Comparison of ENCODE assay signal across 8 cellular contexts in the genomic region with DNA sequence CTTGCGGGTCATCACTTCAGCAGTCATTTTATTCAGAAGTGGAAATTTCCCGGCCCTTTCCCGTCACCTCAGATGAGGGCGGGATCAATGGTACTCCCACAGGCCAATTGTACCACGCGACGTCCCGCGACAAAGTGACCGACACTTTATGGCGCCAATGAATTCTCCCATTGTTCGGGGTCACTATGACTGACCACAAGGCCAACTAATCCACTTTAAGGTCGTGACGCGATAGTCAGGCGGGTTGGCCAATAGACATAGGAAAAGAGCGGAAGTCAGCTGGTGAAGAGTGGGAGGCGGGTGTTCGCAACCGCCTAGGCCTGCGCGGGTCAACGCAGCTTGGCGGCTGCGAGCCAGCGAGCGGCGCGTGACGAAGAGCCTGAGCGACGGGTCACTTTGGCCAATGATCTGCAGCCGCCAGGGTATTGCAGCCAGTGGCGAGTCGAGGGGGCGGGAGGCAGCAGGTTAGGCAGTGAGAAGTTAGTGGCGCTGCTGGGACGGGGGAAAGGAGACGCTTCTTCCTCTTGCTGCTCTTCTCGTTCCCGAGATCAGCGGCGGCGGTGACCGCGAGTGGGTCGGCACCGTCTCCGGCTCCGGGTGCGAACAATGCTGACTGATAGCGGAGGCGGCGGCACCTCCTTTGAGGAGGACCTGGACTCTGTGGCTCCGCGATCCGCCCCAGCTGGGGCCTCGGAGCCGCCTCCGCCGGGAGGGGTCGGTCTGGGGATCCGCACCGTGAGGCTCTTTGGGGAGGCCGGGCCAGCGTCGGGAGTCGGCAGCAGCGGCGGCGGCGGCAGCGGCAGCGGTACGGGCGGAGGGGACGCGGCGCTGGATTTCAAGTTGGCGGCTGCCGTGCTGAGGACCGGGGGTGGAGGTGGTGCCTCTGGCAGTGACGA. TPM values are rescaled to one million over a fixed set of nuclear protein-coding genes. Genes with fewer than 3 reads are reported as not detected.
DNase-seq lines count a peak whose midpoint lies in the region; ATAC-seq, FAIRE-seq and TF ChIP-seq lines count a peak whose summit lies in the region.

A gene with protein sequence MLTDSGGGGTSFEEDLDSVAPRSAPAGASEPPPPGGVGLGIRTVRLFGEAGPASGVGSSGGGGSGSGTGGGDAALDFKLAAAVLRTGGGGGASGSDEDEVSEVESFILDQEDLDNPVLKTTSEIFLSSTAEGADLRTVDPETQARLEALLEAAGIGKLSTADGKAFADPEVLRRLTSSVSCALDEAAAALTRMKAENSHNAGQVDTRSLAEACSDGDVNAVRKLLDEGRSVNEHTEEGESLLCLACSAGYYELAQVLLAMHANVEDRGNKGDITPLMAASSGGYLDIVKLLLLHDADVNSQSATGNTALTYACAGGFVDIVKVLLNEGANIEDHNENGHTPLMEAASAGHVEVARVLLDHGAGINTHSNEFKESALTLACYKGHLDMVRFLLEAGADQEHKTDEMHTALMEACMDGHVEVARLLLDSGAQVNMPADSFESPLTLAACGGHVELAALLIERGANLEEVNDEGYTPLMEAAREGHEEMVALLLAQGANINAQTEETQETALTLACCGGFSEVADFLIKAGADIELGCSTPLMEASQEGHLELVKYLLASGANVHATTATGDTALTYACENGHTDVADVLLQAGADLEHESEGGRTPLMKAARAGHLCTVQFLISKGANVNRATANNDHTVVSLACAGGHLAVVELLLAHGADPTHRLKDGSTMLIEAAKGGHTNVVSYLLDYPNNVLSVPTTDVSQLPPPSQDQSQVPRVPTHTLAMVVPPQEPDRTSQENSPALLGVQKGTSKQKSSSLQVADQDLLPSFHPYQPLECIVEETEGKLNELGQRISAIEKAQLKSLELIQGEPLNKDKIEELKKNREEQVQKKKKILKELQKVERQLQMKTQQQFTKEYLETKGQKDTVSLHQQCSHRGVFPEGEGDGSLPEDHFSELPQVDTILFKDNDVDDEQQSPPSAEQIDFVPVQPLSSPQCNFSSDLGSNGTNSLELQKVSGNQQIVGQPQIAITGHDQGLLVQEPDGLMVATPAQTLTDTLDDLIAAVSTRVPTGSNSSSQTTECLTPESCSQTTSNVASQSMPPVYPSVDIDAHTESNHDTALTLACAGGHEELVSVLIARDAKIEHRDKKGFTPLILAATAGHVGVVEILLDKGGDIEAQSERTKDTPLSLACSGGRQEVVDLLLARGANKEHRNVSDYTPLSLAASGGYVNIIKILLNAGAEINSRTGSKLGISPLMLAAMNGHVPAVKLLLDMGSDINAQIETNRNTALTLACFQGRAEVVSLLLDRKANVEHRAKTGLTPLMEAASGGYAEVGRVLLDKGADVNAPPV (N-terminal part only) (plus strand): TSS at position 472 of the 896 bp plus-strand sequence. CDS start 135 bp downstream, at position 607.

- TF ChIP-seq EP300 in upper lobe of left lung (IDR thresholded peaks at IDR 0.05) = no peak

- TF ChIP-seq CTCF in adrenal gland (IDR thresholded peaks at IDR 0.05) = no peak
- peak in 2 of 12 donors; percentile 3 to 24 for TF ChIP-seq CTCF in heart left ventricle (IDR thresholded peaks at IDR 0.05)
- peak in 3 of 6 experiments; percentile 18 to 43 (median 35) for TF ChIP-seq CTCF in upper lobe of left lung (IDR thresholded peaks at IDR 0.05)

- H3K27ac ChIP-seq in adrenal gland (peak within 1 kb of the TSS; percentile 93 to 99 (median 98)), heart left ventricle (peak within 1 kb of the TSS; percentile 80 to 98 (median 96)), upper lobe of left lung (peak within 1 kb of the TSS; percentile 97 to 98 (median 98))

- FAIRE-seq in GM12891 (lab: Jason Lieb, UNC) = peak; percentile 99

- POLR2A ChIA-PET in T-cell (lab: Charles Lee) = interaction anchor here (0.5 to 1.7 kb wide), 15 partner anchors 28 to 691 kb away, joined by 3 to 7 read pairs (median 3); a partner anchor contains a TSS

- intact Hi-C loops in adrenal gland (cut with DNase I) = no loop called here
- intact Hi-C loops in heart left ventricle (cut with DNase I) = loop anchor here in 5 of 10 donors (5.0 to 10.0 kb wide), 4 partner anchors 233 to 263 kb away; a partner anchor contains a TSS
- intact Hi-C loops in posterior cingulate gyrus (cut with DNase I) = loop anchor here (5.0 kb wide), 2 partner anchors 146 to 246 kb away; a partner anchor contains a TSS

- peaks cover 12% of the 10 kb centered on the region for H3K36me3 Mint-ChIP-seq in T-cell

- ATAC-seq in HG02840 (IDR thresholded peaks at IDR 0.05; ENCODE audit: low FRiP score, unreplicated experiment) (peak; percentile 89), T-cell (replicated peaks in 1 of 4) (peak; percentile 81 to 83 (median 82)), heart left ventricle (peak; percentile 92 to 97 (median 96)), upper lobe of left lung (ENCODE audit: low FRiP score in 2 of 2) (peak; percentile 94 to 97)

- H3K4me1 ChIP-seq in adrenal gland (replicated peaks in 1 of 2) (peaks cover 14 to 36% of the 10 kb centered on the region in 2 donors), heart left ventricle (peaks cover 12 to 42% (median 30%) of the 10 kb centered on the region in 12 donors), upper lobe of left lung (peaks cover 31 to 39% (median 33%) of the 10 kb centered on the region in 4 donors)

- 0 to 1% (median 0%) methylated on average over 28 to 83 of the region's 83 CpGs for WGBS in adrenal gland, 4 donors
- 0% methylated on average over 38 to 83 of the region's 83 CpGs for WGBS in heart left ventricle, 4 donors
- WGBS in upper lobe of left lung, 2 donors = 0% methylated on average over 25 to 62 of the region's 83 CpGs

- peak; percentile 88 for TF ChIP-seq POLR2A in GM12891 (IDR thresholded peaks at IDR 0.05; ENCODE audit: low read depth, low read length)
- peak; percentile 96 to 100 for TF ChIP-seq POLR2A in adrenal gland (IDR thresholded peaks at IDR 0.05)
- TF ChIP-seq POLR2A in heart left ventricle (IDR thresholded peaks at IDR 0.05) = peak; percentile 95 to 98
- peak in 3 of 4 donors; percentile 94 to 98 (median 98) for TF ChIP-seq POLR2A in upper lobe of left lung (IDR thresholded peaks at IDR 0.05)

- H3K4me3 ChIP-seq in adrenal gland = peak within 1 kb of the TSS; percentile 72 to 98 (median 92)
- peak within 1 kb of the TSS; percentile 68 to 100 (median 94) for H3K4me3 ChIP-seq in heart left ventricle
- peak within 1 kb of the TSS; percentile 82 to 97 (median 94) for H3K4me3 ChIP-seq in upper lobe of left lung

- H3K27ac Mint-ChIP-seq in T-cell = peak within 1 kb of the TSS; percentile 80 to 92

- H3K9me3 Mint-ChIP-seq in T-cell = no peaks in the 10 kb centered on the region

- H3K9me3 ChIP-seq in adrenal gland (replicated peaks in 1 of 3) = no peaks in the 10 kb centered on the region
- H3K9me3 ChIP-seq in heart left ventricle = no peaks in the 10 kb centered on the region
- no peaks in the 10 kb centered on the region for H3K9me3 ChIP-seq in upper lobe of left lung

- CTCF ChIA-PET in T-cell (lab: Charles Lee) = interaction anchor here in 1 of 2 donors (0.9 to 2.4 kb wide), 7 partner anchors 29 to 310 kb away, joined by 3 to 9 read pairs (median 4); a partner anchor contains a TSS

- H3K36me3 ChIP-seq in adrenal gland (replicated peaks in 1 of 2) (no peaks in the 10 kb centered on the region), heart left ventricle (peaks cover 0 to 13% (median 0%) of the 10 kb centered on the region in 9 donors), upper lobe of left lung (peaks cover 0 to 12% (median 0%) of the 10 kb centered on the region in 4 donors)

- H3K4me1 Mint-ChIP-seq in T-cell = peaks cover 35 to 42% (median 39%) of the 10 kb centered on the region in 3 donors

- H3K27me3 Mint-ChIP-seq in T-cell = no peaks in the 10 kb centered on the region

- DNase-seq in GM12891 (ENCODE audit: insufficient read length, low spot score) (peak; percentile 79), NCI-H1436 treated with DMSO at 0.1 percent for 48 hours (lab: John Stamatoyannopoulos, UW) (peak; percentile 99), T-cell (peak; percentile 84 to 99 (median 97)), adrenal gland (peak; percentile 99 to 100 (median 100)), heart left ventricle (peak; percentile 99), posterior cingulate gyrus (peak; percentile 98 to 100 (median 98)), upper lobe of left lung (peak; percentile 98)

- no peak within 1 kb of the TSS for H3K4me3 Mint-ChIP-seq in T-cell

- H3K27me3 ChIP-seq in adrenal gland (no peaks in the 10 kb centered on the region), heart left ventricle (no peaks in the 10 kb centered on the region), upper lobe of left lung (no peaks in the 10 kb centered on the region)

TF ChIP-seq in GM12891, 5 proteins besides CTCF, POLR2A, EP300 and RAD21:
- TF ChIP-seq POLR2AphosphoS5 (IDR thresholded peaks at IDR 0.05; ENCODE audit: low read depth, low read length) (peak; percentile 90), PAX5 (IDR thresholded peaks at IDR 0.05; ENCODE audit: insufficient read depth, low read length, severe bottlenecking) (peak; percentile 69), TAF1 (IDR thresholded peaks at IDR 0.05; ENCODE audit: low read depth, low read length) (peak; percentile 98), SPI1 (IDR thresholded peaks at IDR 0.05; ENCODE audit: low read depth, low read length) (peak; percentile 70), POU2F2 (IDR thresholded peaks at IDR 0.05; ENCODE audit: low read depth, low read length) (peak; percentile 18; the same call in 1 of the 2 replicates)

RNA-seq across cellular contexts. Expression of the gene that starts here (rescaled TPM):
- 50.7 TPM for polyA plus RNA-seq in GM12891 (2012; ENCODE audit: low read depth, missing spikeins)
- 100 to 1,000 TPM; 184 to 220 (median 203) TPM for total RNA-seq in T-cell
- 100 to 1,000 TPM in 4 of 8 donors, 10 to 100 TPM in 4; 64.3 to 141 (median 112) TPM for total RNA-seq in adrenal gland
- polyA plus RNA-seq in adrenal gland = 100 to 1,000 TPM in 1 of 3 donors, 10 to 100 TPM in 2; 58.2 to 141 (median 70.9) TPM
- total RNA-seq in heart left ventricle = 10 to 100 TPM; 49.5 to 78.8 (median 63.6) TPM
- polyA plus RNA-seq in heart left ventricle = 10 to 100 TPM; 41.4 to 48.3 TPM
- total RNA-seq in upper lobe of left lung = 100 to 1,000 TPM in 5 of 6 donors, 10 to 100 TPM in 1; 97.0 to 338 (median 135) TPM

Comparison
In these comparisons a context has a peak if more than half of its experiments do, and no peak if none do; other contexts are left out.
1. Peak in every context shown above with its lines: DNase-seq, ATAC-seq, H3K4me3 ChIP-seq and H3K27ac ChIP-seq.